Comparison of ENCODE assay signal across 9 cellular contexts in the genomic region with DNA sequence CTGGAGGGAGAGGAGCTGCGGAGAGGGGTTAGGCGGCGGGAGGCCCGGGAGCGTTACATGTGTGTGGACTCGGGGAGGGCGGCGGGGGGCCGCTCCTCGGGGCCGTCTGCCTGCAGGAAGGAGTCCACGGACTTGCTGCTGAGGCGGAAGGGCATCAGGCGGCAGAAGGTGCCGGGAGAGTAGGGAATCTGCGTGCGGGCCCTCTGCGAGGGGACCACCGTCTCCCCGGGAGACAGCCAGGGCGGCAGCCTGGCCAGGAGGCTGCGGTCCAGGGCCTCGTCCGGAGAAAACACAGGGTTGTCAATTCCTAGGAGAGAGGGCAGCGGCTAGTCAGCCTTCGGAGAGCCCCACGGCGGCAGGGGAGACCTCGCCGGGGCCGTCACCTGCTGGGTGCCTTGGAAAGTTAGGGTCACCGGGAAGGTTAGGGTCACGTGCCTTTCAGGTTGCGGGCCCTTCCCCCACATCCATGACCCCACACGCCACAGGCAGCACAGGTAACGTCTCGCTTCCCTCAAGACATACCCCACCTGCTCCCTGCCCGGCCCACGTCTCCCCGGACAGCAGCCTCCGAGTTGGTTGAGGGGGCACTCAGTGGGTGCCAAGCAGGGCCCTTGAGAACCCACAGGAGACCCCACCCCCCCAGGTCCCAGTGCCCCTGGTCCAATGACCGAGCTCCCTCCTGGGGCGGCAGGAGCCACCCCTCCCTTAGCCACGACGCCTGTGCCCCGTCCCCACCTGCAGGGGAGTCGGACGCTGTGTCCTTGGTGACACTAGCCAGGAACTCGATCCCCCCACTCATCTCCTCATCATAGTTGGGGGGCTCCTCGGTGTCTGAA. TPM values are rescaled to one million over a fixed set of nuclear protein-coding genes. Genes with fewer than 3 reads are reported as not detected.
A peak's percentile ranks its signal among the peaks of the same experiment; 100 is the strongest.
DNase-seq lines count a peak whose midpoint lies in the region; ATAC-seq and TF ChIP-seq lines count a peak whose summit lies in the region.
"Had no signal": no experiment of that assay in that cellular context is flagged by ENCODE, and none has a peak within 500 bp of the region (broad histone marks: within the 10 kb centered on the region; RNA-seq: fewer than 3 reads in every experiment).

No MANE protein-coding gene starts in this region.

- H3K4me1 ChIP-seq in ascending aorta (peaks cover 10 to 15% of the 10 kb centered on the region in 2 donors), aorta (ENCODE audit: control insufficient read depth in 1 of 2, insufficient read depth in 2 of 2, low read length in 2 of 2) (no peaks in the 10 kb centered on the region)

- 17 to 25% methylated on average over 37 to 50 of the region's 50 CpGs for WGBS in aorta, 2 donors

- DNase-seq in stimulated activated CD4-positive, alpha-beta T cell treated with anti-CD3 and anti-CD28 coated beads, Interleukin-4, amount 100 ng/mL, for 1 hour = peak; percentile 28
- DNase-seq in stimulated activated CD4-positive, alpha-beta T cell treated with anti-CD3 and anti-CD28 coated beads, Interleukin-2, amount 100 ng/mL, for 48 hours = no peak
- DNase-seq in ascending aorta (ENCODE audit: low spot score in 2 of 2) (no peak), kidney epithelial cell (ENCODE audit: low read depth) (no peak), aorta (peak; percentile 45 to 77), glomerular visceral epithelial cell (ENCODE audit: extremely low spot score) (no peak)
- DNase-seq: NCI-H510A had no signal

- peaks cover 0 to 8% of the 10 kb centered on the region in 2 donors for H3K36me3 ChIP-seq in ascending aorta
- H3K36me3 ChIP-seq in kidney epithelial cell (ENCODE audit: control insufficient read depth, insufficient read depth, low read length) = peaks cover 1% of the 10 kb centered on the region
- H3K36me3 ChIP-seq in aorta (ENCODE audit: control insufficient read depth in 1 of 2, insufficient read depth in 2 of 2, low read length in 1 of 2) = no peaks in the 10 kb centered on the region

- peaks cover 11% of the 10 kb centered on the region for H3K27me3 ChIP-seq in ascending aorta
- H3K27me3 ChIP-seq in kidney epithelial cell (ENCODE audit: control insufficient read depth, insufficient read depth, low read length) = peaks cover 39% of the 10 kb centered on the region
- no peaks in the 10 kb centered on the region for H3K27me3 ChIP-seq in aorta (ENCODE audit: control insufficient read depth in 1 of 2, insufficient read depth in 2 of 2, low read length in 1 of 2)

- ATAC-seq in aorta (ENCODE audit: low FRiP score) = no peak
- no peak for ATAC-seq in HG02981 (IDR thresholded peaks at IDR 0.05; ENCODE audit: unreplicated experiment)
- ATAC-seq in GM18517 (IDR thresholded peaks at IDR 0.05; ENCODE audit: unreplicated experiment) = no peak

- H3K4me3 ChIP-seq in ascending aorta (peak overlapping the region; percentile 36 to 100), kidney epithelial cell (ENCODE audit: low read depth, low read length) (peak overlapping the region; percentile 24), aorta (ENCODE audit: low read length in 2 of 2) (no peak overlapping the region)

- H3K9me3 ChIP-seq in ascending aorta (no peaks in the 10 kb centered on the region), aorta (ENCODE audit: control insufficient read depth, low read length) (no peaks in the 10 kb centered on the region)

- TF ChIP-seq CTCF in ascending aorta (IDR thresholded peaks at IDR 0.05) (no peak), kidney epithelial cell (IDR thresholded peaks at IDR 0.05; ENCODE audit: insufficient read depth, low read length, poor library complexity, severe bottlenecking) (no peak)

- intact Hi-C loops in ascending aorta (cut with DNase I) (loop anchor here (5.0 to 10.0 kb wide), 3 partner anchors 217 to 1330 kb away; a partner anchor contains a TSS), aorta (cut with DNase I) (loop anchor here in 1 of 2 donors (10.0 kb wide), 1 partner anchor 140 kb away; a partner anchor contains a TSS)

- H3K27ac ChIP-seq in ascending aorta (no peak overlapping the region), aorta (ENCODE audit: low read depth in 1 of 2, low read length in 2 of 2) (no peak overlapping the region)

RNA-seq across cellular contexts. Expression of a gene that starts 32.1 kb away (rescaled TPM):
- total RNA-seq in ascending aorta = 56.7 TPM
- 33.7 and 37.3 TPM in 2 replicates for total RNA-seq in kidney epithelial cell
- 10 to 100 TPM; 54.6 to 65.2 TPM for total RNA-seq in aorta
- polyA plus RNA-seq in aorta = 10 to 100 TPM; 31.3 to 88.9 TPM

RNA-seq across cellular contexts. Expression of a gene that starts 49.2 kb away (rescaled TPM):
- total RNA-seq in ascending aorta (9.9 TPM), kidney epithelial cell (3.0 and 3.6 TPM in 2 replicates), aorta (under 1 TPM; 0.93 to 0.97 TPM)
- polyA plus RNA-seq in aorta = 1 to 10 TPM in 1 of 2 donors, under 1 TPM in 1; 0.59 to 4.3 TPM

Comparison
In these comparisons a context has a peak if more than half of its experiments do, and no peak if none do; other contexts are left out.
1. DNase-seq: peak in stimulated activated CD4-positive, alpha-beta T cell treated with anti-CD3 and anti-CD28 coated beads, Interleukin-4, amount 100 ng/mL, for 1 hour (single experiment) and aorta (2 of 2); none in stimulated activated CD4-positive, alpha-beta T cell treated with anti-CD3 and anti-CD28 coated beads, Interleukin-2, amount 100 ng/mL, for 48 hours (0 of 2), ascending aorta (0 of 2), kidney epithelial cell (single experiment) and glomerular visceral epithelial cell (single experiment).
2. H3K4me3 ChIP-seq: peak in ascending aorta (2 of 2) and kidney epithelial cell (single experiment); none in aorta (0 of 2).